19 cellular contexts compared by ENCODE assay signal in the genomic region with DNA sequence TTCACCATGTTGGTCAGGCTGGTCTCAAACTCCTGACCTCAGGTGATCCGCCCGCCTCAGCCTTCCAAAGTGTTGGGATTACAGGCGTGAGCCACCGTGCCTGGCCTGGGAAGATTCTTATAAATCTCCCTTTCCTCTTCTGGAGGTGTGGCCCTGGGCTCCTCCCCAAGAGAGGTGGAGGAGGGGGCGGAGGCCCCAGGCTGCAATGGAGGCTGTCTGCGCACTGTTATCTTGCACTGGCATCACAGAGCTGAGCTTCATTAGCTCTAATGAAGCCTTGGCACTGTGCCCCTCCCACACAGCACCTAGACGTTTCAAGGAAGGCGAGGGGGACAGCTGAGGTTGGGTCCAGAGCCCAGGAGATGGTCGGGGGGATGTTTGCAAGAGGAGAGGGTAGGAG.
"Had no signal": no experiment of that assay in that cellular context is flagged by ENCODE, and none has a peak within 500 bp of the region (broad histone marks: within the 10 kb centered on the region; RNA-seq: fewer than 3 reads in every experiment).

No MANE protein-coding gene starts in this region.

- DNase-seq: activated CD4-positive, alpha-beta memory T cell treated with anti-CD3 and anti-CD28 coated beads for 36 hours; activated CD4-positive, alpha-beta T cell treated with anti-CD3 and anti-CD28 coated beads for 36 hours; activated effector memory CD4-positive, alpha-beta T cell treated with Interleukin-2 at 50 U/mL for 16 hours; activated T-cell treated with anti-CD3 and anti-CD28 coated beads, Interleukin-2, amount 50 U/mL, for 4 hours; adrenal gland; brain microvascular endothelial cell; effector memory CD8-positive, alpha-beta T cell; gastrocnemius medialis; heart right ventricle; mammary epithelial cell; naive B cell; stimulated activated CD4-positive, alpha-beta T cell treated with anti-CD3 and anti-CD28 coated beads, Interleukin-1b, Interleukin-23, amount 100 ng/mL, for 48 hours; stomach; transverse colon had no signal

- H3K27ac ChIP-seq: brain microvascular endothelial cell, epithelial cell of prostate, parathyroid adenoma, transverse colon, vagina had no signal

- H3K4me3 ChIP-seq: adrenal gland, gastrocnemius medialis, heart right ventricle, stomach, transverse colon, vagina had no signal

- H3K4me3 Mint-ChIP-seq: activated CD4-positive, alpha-beta memory T cell treated with anti-CD3 and anti-CD28 coated beads for 36 hours; activated CD4-positive, alpha-beta T cell treated with anti-CD3 and anti-CD28 coated beads for 36 hours; activated naive CD4-positive, alpha-beta T cell treated with anti-CD3 and anti-CD28 coated beads, Interleukin-2, amount 50 U/mL, for 24 hours; activated T-cell treated with anti-CD3 and anti-CD28 coated beads, Interleukin-2, amount 50 U/mL, for 4 hours; dendritic cell treated with granulocyte-macrophage colony-stimulating factor and Interleukin-4, amounts not matched to agents 40 ng/mL and 50 ng/mL, for 4 days; effector memory CD8-positive, alpha-beta T cell; naive B cell had no signal

- H3K4me1 Mint-ChIP-seq: activated CD4-positive, alpha-beta T cell treated with anti-CD3 and anti-CD28 coated beads for 36 hours; activated naive CD4-positive, alpha-beta T cell treated with anti-CD3 and anti-CD28 coated beads, Interleukin-2, amount 50 U/mL, for 24 hours; naive B cell had no signal

- H3K27me3 Mint-ChIP-seq: activated CD4-positive, alpha-beta T cell treated with anti-CD3 and anti-CD28 coated beads for 36 hours; activated naive CD4-positive, alpha-beta T cell treated with anti-CD3 and anti-CD28 coated beads, Interleukin-2, amount 50 U/mL, for 24 hours; naive B cell had no signal

- H3K36me3 ChIP-seq: adrenal gland, brain microvascular endothelial cell, gastrocnemius medialis, stomach, transverse colon, vagina had no signal

- H3K9me3 Mint-ChIP-seq: activated CD4-positive, alpha-beta memory T cell treated with anti-CD3 and anti-CD28 coated beads for 36 hours; activated naive CD4-positive, alpha-beta T cell treated with anti-CD3 and anti-CD28 coated beads, Interleukin-2, amount 50 U/mL, for 24 hours; activated T-cell treated with anti-CD3 and anti-CD28 coated beads, Interleukin-2, amount 50 U/mL, for 4 hours; dendritic cell treated with granulocyte-macrophage colony-stimulating factor and Interleukin-4, amounts not matched to agents 40 ng/mL and 50 ng/mL, for 4 days; effector memory CD8-positive, alpha-beta T cell; naive B cell had no signal

- H3K36me3 Mint-ChIP-seq: activated CD4-positive, alpha-beta memory T cell treated with anti-CD3 and anti-CD28 coated beads for 36 hours; activated naive CD4-positive, alpha-beta T cell treated with anti-CD3 and anti-CD28 coated beads, Interleukin-2, amount 50 U/mL, for 24 hours; naive B cell had no signal

- H3K9me3 ChIP-seq: adrenal gland, gastrocnemius medialis, heart right ventricle, stomach, transverse colon, vagina had no signal

- H3K4me1 ChIP-seq: parathyroid adenoma had no signal

- H3K27me3 ChIP-seq: adrenal gland, brain microvascular endothelial cell, gastrocnemius medialis, heart right ventricle, stomach, transverse colon, vagina had no signal

- H3K27ac Mint-ChIP-seq: activated CD4-positive, alpha-beta memory T cell treated with anti-CD3 and anti-CD28 coated beads for 36 hours; activated CD4-positive, alpha-beta T cell treated with anti-CD3 and anti-CD28 coated beads for 36 hours; activated naive CD4-positive, alpha-beta T cell treated with anti-CD3 and anti-CD28 coated beads, Interleukin-2, amount 50 U/mL, for 24 hours; dendritic cell treated with granulocyte-macrophage colony-stimulating factor and Interleukin-4, amounts not matched to agents 40 ng/mL and 50 ng/mL, for 4 days; effector memory CD8-positive, alpha-beta T cell had no signal
